ENCODE assay signal across 17 cellular contexts in the genomic region with DNA sequence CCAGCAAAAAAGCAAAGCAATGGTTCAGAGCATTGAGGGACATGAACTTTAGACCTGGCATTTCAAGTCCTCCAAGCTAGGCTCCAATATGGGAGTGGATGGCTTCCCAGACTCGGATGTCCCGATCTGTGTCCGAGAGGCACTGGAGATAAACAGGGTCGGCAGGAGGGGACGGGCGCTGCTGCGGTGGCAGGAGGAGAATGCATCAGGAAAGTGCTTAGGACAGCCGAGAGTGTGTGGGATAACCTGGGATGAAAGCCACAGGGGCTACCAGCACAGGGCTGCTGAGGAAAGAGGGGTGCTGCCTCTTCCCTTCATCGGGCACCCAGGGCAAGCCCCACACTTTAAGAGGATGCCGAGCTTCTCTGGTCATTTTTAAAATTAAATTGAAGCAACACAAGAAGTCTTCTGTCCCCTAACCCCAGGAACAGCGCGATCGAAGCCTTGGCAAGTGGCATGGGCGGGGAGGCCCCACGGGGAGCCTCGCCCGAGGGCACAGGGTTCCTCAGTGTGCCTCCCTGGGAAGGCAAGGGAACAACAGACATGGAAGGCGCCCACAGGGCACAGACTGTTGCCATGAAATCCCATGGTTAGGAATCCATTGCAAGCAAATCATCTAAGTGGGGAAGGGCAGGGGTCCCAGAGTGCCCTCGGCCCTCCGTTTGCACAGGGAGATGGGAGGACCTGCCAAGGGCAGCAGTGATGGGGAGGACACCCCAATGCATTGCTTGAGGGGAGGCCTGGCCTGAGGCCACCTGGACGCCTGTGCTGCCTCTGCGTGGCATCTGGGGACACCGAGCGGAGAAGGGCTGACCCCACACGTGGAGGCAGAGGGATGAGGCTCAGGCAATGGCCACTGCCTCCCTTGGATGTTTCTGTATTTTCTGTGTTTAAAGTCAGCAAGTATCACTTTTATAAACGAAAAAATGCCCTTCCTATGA.
"Had no signal": no experiment of that assay in that cellular context is flagged by ENCODE, and none has a peak within 500 bp of the region (broad histone marks: within the 10 kb centered on the region; RNA-seq: fewer than 3 reads in every experiment).

No MANE protein-coding gene starts in this region.

- H3K36me3 ChIP-seq: breast epithelium, esophagus squamous epithelium, prostate gland, right atrium auricular region, tibial artery had no signal

- ATAC-seq: activated CD8-positive, alpha-beta T cell treated with anti-CD3 and anti-CD28 coated beads for 36 hours; activated T-cell treated with anti-CD3 and anti-CD28 coated beads, Interleukin-2, amount 50 U/mL, for 4 hours; stimulated activated naive B cell treated with anti-CD40 and anti-IgM and Interleukin-4, amounts not matched to agents 10 μg/mL and 1 μg/mL and 100 μg/mL, for 72 hours had no signal

- H3K4me3 ChIP-seq: breast epithelium, esophagus squamous epithelium, lung, prostate gland, right atrium auricular region, tibial artery had no signal

- H3K36me3 Mint-ChIP-seq: mesothelial cell of epicardium had no signal

- H3K27ac Mint-ChIP-seq: activated CD4-positive, alpha-beta T cell treated with anti-CD3 and anti-CD28 coated beads, Interleukin-2, amount 10 ng/mL, durations not matched to agents 24 days and 14 days; activated CD8-positive, alpha-beta T cell treated with anti-CD3 and anti-CD28 coated beads for 36 hours; activated naive CD4-positive, alpha-beta T cell treated with anti-CD3 and anti-CD28 coated beads, Interleukin-2, amount 50 U/mL, for 24 hours; stimulated activated naive B cell treated with anti-CD40 and anti-IgM and Interleukin-4, amounts not matched to agents 10 μg/mL and 1 μg/mL and 100 μg/mL, for 72 hours had no signal

- H3K27ac ChIP-seq: breast epithelium, esophagus squamous epithelium, prostate gland, right atrium auricular region, tibial artery had no signal

- H3K27me3 ChIP-seq: right atrium auricular region, tibial artery had no signal

- H3K27me3 Mint-ChIP-seq: activated CD4-positive, alpha-beta T cell treated with anti-CD3 and anti-CD28 coated beads, Interleukin-2, amount 10 ng/mL, durations not matched to agents 24 days and 14 days had no signal

- H3K9me3 ChIP-seq: prostate gland had no signal

- H3K4me1 ChIP-seq: breast epithelium, prostate gland, right atrium auricular region had no signal

- H3K4me3 Mint-ChIP-seq: activated CD4-positive, alpha-beta T cell treated with anti-CD3 and anti-CD28 coated beads, Interleukin-2, amount 10 ng/mL, durations not matched to agents 24 days and 14 days; activated CD8-positive, alpha-beta T cell treated with anti-CD3 and anti-CD28 coated beads for 36 hours; activated naive CD4-positive, alpha-beta T cell treated with anti-CD3 and anti-CD28 coated beads, Interleukin-2, amount 50 U/mL, for 24 hours; activated T-cell treated with anti-CD3 and anti-CD28 coated beads, Interleukin-2, amount 50 U/mL, for 4 hours; mesothelial cell of epicardium; stimulated activated naive B cell treated with anti-CD40 and anti-IgM and Interleukin-4, amounts not matched to agents 10 μg/mL and 1 μg/mL and 100 μg/mL, for 72 hours had no signal

- H3K4me1 Mint-ChIP-seq: activated CD4-positive, alpha-beta T cell treated with anti-CD3 and anti-CD28 coated beads, Interleukin-2, amount 10 ng/mL, durations not matched to agents 24 days and 14 days; activated naive CD4-positive, alpha-beta T cell treated with anti-CD3 and anti-CD28 coated beads, Interleukin-2, amount 50 U/mL, for 24 hours; stimulated activated naive B cell treated with anti-CD40 and anti-IgM and Interleukin-4, amounts not matched to agents 10 μg/mL and 1 μg/mL and 100 μg/mL, for 72 hours had no signal

- DNase-seq: activated CD4-positive, alpha-beta T cell treated with anti-CD3 and anti-CD28 coated beads, Interleukin-2, amount 10 ng/mL, durations not matched to agents 24 days and 14 days; activated CD8-positive, alpha-beta T cell treated with anti-CD3 and anti-CD28 coated beads for 36 hours; activated T-cell treated with anti-CD3 and anti-CD28 coated beads, Interleukin-2, amount 50 U/mL, for 4 hours; cerebellar nuclear complex; dermis blood vessel endothelial cell; effector memory CD4-positive, alpha-beta T cell; esophagus squamous epithelium; small intestine; stimulated activated naive B cell treated with anti-CD40 and anti-IgM and Interleukin-4, amounts not matched to agents 10 μg/mL and 1 μg/mL and 100 μg/mL, for 72 hours; T-helper 1 cell had no signal
